In genomic region chr1:210328746-210329488, GRCh38 we compare ENCODE assay signal across 8 cellular contexts.
A peak's percentile ranks its signal among the peaks of the same experiment; 100 is the strongest.
DNase-seq lines count a peak whose midpoint lies in the region; ATAC-seq and TF ChIP-seq lines count a peak whose summit lies in the region.

HHAT (plus strand) TSS chr1:210328902; CDS start chr1:210348976, 20,074 bp downstream.

- ATAC-seq in GM18498 (IDR thresholded peaks at IDR 0.05; ENCODE audit: unreplicated experiment) (peak; percentile 68), HG02884 (IDR thresholded peaks at IDR 0.05; ENCODE audit: unreplicated experiment) (peak; percentile 43)

- TF ChIP-seq CTCF in 22Rv1 (IDR thresholded peaks at IDR 0.05) (peak; percentile 39), VCaP (conservative IDR thresholded peaks at IDR 0.05) (0 out of 2 replicates have a peak, but pooled peaks have one; percentile 4)

- DNase-seq in NCI-H1694 treated with DMSO at 0.1 percent for 48 hours (lab: John Stamatoyannopoulos, UW) (peak; percentile 78), islet precursor cell (peak; percentile 87)
- DNase-seq in central memory CD4-positive, alpha-beta T cell: peak; percentile 65
- DNase-seq in stimulated activated CD4-positive, alpha-beta T cell treated with anti-CD3 and anti-CD28 coated beads, Interleukin-12 subunit alpha, Interleukin-12 subunit beta, amount 100 ng/mL, for 24 hours (ENCODE audit: low read depth in 2 of 2): peak; percentile 47 to 57

- H3K27ac ChIP-seq in 22Rv1: peak within 1 kb of the TSS; percentile 92
- H3K27ac ChIP-seq in VCaP: peak within 1 kb of the TSS; percentile 90

Comparison
In these comparisons a context has a peak if more than half of its experiments do, and no peak if none do; other contexts are left out.
1. Peak in every context shown above with its lines: DNase-seq, ATAC-seq and H3K27ac ChIP-seq.